In genomic region chr16:15887283-15887682, GRCh38 we compare ENCODE assay signal across 7 cellular contexts. TPM values are rescaled to one million over a fixed set of nuclear protein-coding genes. Genes with fewer than 3 reads are reported as not detected.
A peak's percentile ranks its signal among the peaks of the same experiment; 100 is the strongest.
DNase-seq lines count a peak whose midpoint lies in the region; ATAC-seq and TF ChIP-seq lines count a peak whose summit lies in the region.

No MANE protein-coding gene starts in this region.

- ATAC-seq in stimulated activated memory B cell treated with anti-CD40 and anti-IgM and Interleukin-4, amounts not matched to agents 10 μg/mL and 1 μg/mL and 100 μg/mL, for 72 hours: no peak
- ATAC-seq in GM18858 (IDR thresholded peaks at IDR 0.05; ENCODE audit: unreplicated experiment): no peak
- ATAC-seq in GM21390 (IDR thresholded peaks at IDR 0.05; ENCODE audit: unreplicated experiment): no peak

- H3K9me3 ChIP-seq in iPS DF 6.9 (ENCODE audit: control insufficient read depth, insufficient read depth, low read length): no peaks in the 10 kb centered on the region

- WGBS in iPS DF 6.9 (ENCODE audit: insufficient coverage, insufficient read length): no CpG with 5 or more reads among the region's 4 CpGs

- no peak for DNase-seq in HFF-Myc (ENCODE audit: extremely low read depth, low read depth)
- DNase-seq in activated CD4-positive, alpha-beta memory T cell treated with anti-CD3 and anti-CD28 coated beads for 36 hours: no peak
- no peak for DNase-seq in iPS DF 6.9 (ENCODE audit: low read depth, low spot score)
- no peak for DNase-seq in DMS153 (lab: John Stamatoyannopoulos, UW)

- H3K27me3 ChIP-seq in iPS DF 6.9 (ENCODE audit: control insufficient read depth, insufficient read depth, low read length): no peaks in the 10 kb centered on the region

- no peaks in the 10 kb centered on the region for H3K4me1 ChIP-seq in iPS DF 6.9 (ENCODE audit: control insufficient read depth, insufficient read depth, low read length)

- POLR2A ChIA-PET in activated CD4-positive, alpha-beta memory T cell treated with anti-CD3 and anti-CD28 coated beads for 36 hours (lab: Charles Lee): interaction anchor here (1.8 kb wide), 1 partner anchor 10 kb away, joined by 10 read pairs; no protein-coding TSS in a partner anchor

- no peak overlapping the region for H3K27ac ChIP-seq in iPS DF 6.9 (ENCODE audit: low read length)

- CTCF ChIA-PET in activated CD4-positive, alpha-beta memory T cell treated with anti-CD3 and anti-CD28 coated beads for 36 hours (lab: Charles Lee): interaction anchor here (2.1 to 3.0 kb wide), 3 partner anchors 11 to 240 kb away, joined by 8 to 19 read pairs (median 15); no protein-coding TSS in a partner anchor

- no peaks in the 10 kb centered on the region for H3K27me3 Mint-ChIP-seq in activated CD4-positive, alpha-beta memory T cell treated with anti-CD3 and anti-CD28 coated beads for 36 hours
- no peaks in the 10 kb centered on the region for H3K27me3 Mint-ChIP-seq in stimulated activated memory B cell treated with anti-CD40 and anti-IgM and Interleukin-4, amounts not matched to agents 10 μg/mL and 1 μg/mL and 100 μg/mL, for 72 hours

- no peak for TF ChIP-seq CTCF in HFF-Myc (IDR thresholded peaks at IDR 0.05; ENCODE audit: low read depth, low read length, missing control alignments)

- H3K36me3 ChIP-seq in iPS DF 6.9 (ENCODE audit: control insufficient read depth, insufficient read depth, low read length): peaks cover 4% of the 10 kb centered on the region

- H3K27ac Mint-ChIP-seq in activated CD4-positive, alpha-beta memory T cell treated with anti-CD3 and anti-CD28 coated beads for 36 hours: peak overlapping the region; percentile 33
- H3K27ac Mint-ChIP-seq in stimulated activated memory B cell treated with anti-CD40 and anti-IgM and Interleukin-4, amounts not matched to agents 10 μg/mL and 1 μg/mL and 100 μg/mL, for 72 hours: peak overlapping the region; percentile 92

- peaks cover 8% of the 10 kb centered on the region for H3K36me3 Mint-ChIP-seq in activated CD4-positive, alpha-beta memory T cell treated with anti-CD3 and anti-CD28 coated beads for 36 hours
- peaks cover 12% of the 10 kb centered on the region for H3K36me3 Mint-ChIP-seq in stimulated activated memory B cell treated with anti-CD40 and anti-IgM and Interleukin-4, amounts not matched to agents 10 μg/mL and 1 μg/mL and 100 μg/mL, for 72 hours

- H3K4me1 Mint-ChIP-seq in activated CD4-positive, alpha-beta memory T cell treated with anti-CD3 and anti-CD28 coated beads for 36 hours (ENCODE audit: low read depth): peaks cover 27% of the 10 kb centered on the region
- peaks cover 26% of the 10 kb centered on the region for H3K4me1 Mint-ChIP-seq in stimulated activated memory B cell treated with anti-CD40 and anti-IgM and Interleukin-4, amounts not matched to agents 10 μg/mL and 1 μg/mL and 100 μg/mL, for 72 hours

- intact Hi-C loops in activated CD4-positive, alpha-beta memory T cell treated with anti-CD3 and anti-CD28 coated beads for 36 hours (cut with micrococcal nuclease): loop anchor here (5.0 kb wide), 1 partner anchor 240 kb away; no protein-coding TSS in a partner anchor

- no peaks in the 10 kb centered on the region for H3K9me3 Mint-ChIP-seq in activated CD4-positive, alpha-beta memory T cell treated with anti-CD3 and anti-CD28 coated beads for 36 hours
- H3K9me3 Mint-ChIP-seq in stimulated activated memory B cell treated with anti-CD40 and anti-IgM and Interleukin-4, amounts not matched to agents 10 μg/mL and 1 μg/mL and 100 μg/mL, for 72 hours: no peaks in the 10 kb centered on the region

- peak overlapping the region; percentile 99 for H3K4me3 Mint-ChIP-seq in activated CD4-positive, alpha-beta memory T cell treated with anti-CD3 and anti-CD28 coated beads for 36 hours
- H3K4me3 Mint-ChIP-seq in stimulated activated memory B cell treated with anti-CD40 and anti-IgM and Interleukin-4, amounts not matched to agents 10 μg/mL and 1 μg/mL and 100 μg/mL, for 72 hours: peak overlapping the region; percentile 90

- peak overlapping the region; percentile 83 for H3K4me3 ChIP-seq in HFF-Myc (replicated peaks; ENCODE audit: low read depth, low read length)
- H3K4me3 ChIP-seq in iPS DF 6.9 (ENCODE audit: low read length): peak overlapping the region; percentile 88; the same call in 1 of the 2 replicates

RNA-seq across cellular contexts. Expression of gene CEP20, which starts 1.1 kb away (rescaled TPM):
- 10 to 100 TPM; 40.0 to 43.8 TPM for total RNA-seq in activated CD4-positive, alpha-beta memory T cell treated with anti-CD3 and anti-CD28 coated beads for 36 hours

RNA-seq across cellular contexts. Expression of gene MYH11, which starts 30.5 kb away (rescaled TPM):
- total RNA-seq in activated CD4-positive, alpha-beta memory T cell treated with anti-CD3 and anti-CD28 coated beads for 36 hours: under 1 TPM in 1 of 2 experiments, not detected in 1; 0.07 TPM
